In genomic region chr18:45690975-45691815, GRCh38 we compare ENCODE assay signal across 8 cellular contexts. TPM values are rescaled to one million over a fixed set of nuclear protein-coding genes. Genes with fewer than 3 reads are reported as not detected.
DNase-seq lines count a peak whose midpoint lies in the region; ATAC-seq, FAIRE-seq and TF ChIP-seq lines count a peak whose summit lies in the region.

No MANE protein-coding gene starts in this region.

- FAIRE-seq in GM18507 (lab: Jason Lieb, UNC) = peak; percentile 82

- no peak for ATAC-seq in HG03354 (IDR thresholded peaks at IDR 0.05; ENCODE audit: poor library complexity, severe bottlenecking, unreplicated experiment)

- DNase-seq in GM18507 (ENCODE audit: extremely low spot score, insufficient read length, low read depth) (no peak), NCI-H2196 treated with DMSO at 0.1 percent for 48 hours (lab: John Stamatoyannopoulos, UW; ENCODE audit: unreplicated experiment) (peak; percentile 60), cerebellum (ENCODE audit: low spot score) (peak; percentile 55), kidney tubule cell (ENCODE audit: low spot score) (peak; percentile 72)
- DNase-seq in activated CD4-positive, CD25-positive, alpha-beta regulatory T cell treated with anti-CD3 and anti-CD28 coated beads, Interleukin-2, amount 50 U/mL, for 16 hours (ENCODE audit: low read depth, low spot score) = peak; percentile 45
- DNase-seq in stimulated activated CD4-positive, alpha-beta T cell treated with anti-CD3 and anti-CD28 coated beads, Interleukin-2, amount 100 ng/mL, for 24 hours = peak; percentile 83 to 84

- peak; percentile 89 for TF ChIP-seq CTCF in 22Rv1 (IDR thresholded peaks at IDR 0.05)

- no peak overlapping the region for H3K27ac ChIP-seq in 22Rv1

RNA-seq across cellular contexts. Expression of gene SLC14A1, which starts 32.8 kb away (rescaled TPM):
- total RNA-seq in cerebellum = 3.7 TPM
